1 cellular context compared by ENCODE assay signal in the genomic region with DNA sequence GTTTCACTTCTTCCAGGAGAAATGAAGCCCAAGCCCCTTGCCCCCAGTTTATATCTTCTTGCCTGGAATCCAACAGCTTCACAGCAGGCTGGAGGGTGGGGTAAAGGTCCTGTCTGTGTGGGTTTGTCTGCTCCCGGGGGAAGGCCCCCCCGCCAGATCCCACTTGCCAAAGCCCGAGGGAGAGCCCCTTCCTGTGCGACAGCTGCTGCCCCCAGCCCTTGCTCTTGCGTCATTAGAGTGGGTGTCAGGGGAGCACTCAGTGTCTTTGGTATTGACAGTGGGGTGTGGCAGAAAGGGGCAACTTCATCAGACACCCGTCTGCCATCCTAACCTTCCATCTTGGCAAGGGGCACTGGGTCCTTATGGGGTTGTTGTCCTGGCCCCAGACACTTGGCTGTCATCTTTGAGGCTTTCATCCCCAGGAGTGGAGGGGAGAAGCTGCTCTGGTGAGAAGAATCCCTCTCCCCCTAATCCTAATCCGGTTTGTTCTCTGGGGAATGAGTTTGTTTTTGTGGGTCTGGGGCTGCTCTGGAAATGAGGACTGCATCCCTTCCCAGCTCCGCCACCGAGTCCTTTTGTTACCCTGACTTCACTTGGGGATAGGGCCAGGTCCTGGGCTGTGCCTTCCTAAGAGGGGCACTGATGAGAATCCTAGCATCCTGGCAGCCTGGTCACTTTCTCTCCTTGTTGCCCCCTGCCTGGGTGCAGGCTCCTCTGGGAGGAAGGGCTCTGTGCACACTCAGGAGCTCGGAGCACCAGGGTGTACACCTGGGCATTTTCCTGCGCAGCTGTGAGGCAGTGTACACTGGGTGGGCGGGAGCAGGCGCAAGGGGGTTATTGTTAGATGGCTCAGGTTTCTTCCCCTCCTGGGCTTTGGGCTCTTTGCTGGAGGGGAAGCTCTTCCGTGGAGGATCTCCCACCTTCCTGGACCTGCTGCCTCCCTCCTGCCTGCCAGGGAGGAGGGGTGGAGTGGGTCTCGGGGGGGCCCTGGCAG.
TF ChIP-seq lines count a peak whose summit lies in the region.

No MANE protein-coding gene starts in this region.

TF ChIP-seq in HepG2, 621 proteins besides CTCF, POLR2A, EP300 and RAD21 (continues in another document):
- TF ChIP-seq CEBPB (IDR thresholded peaks at IDR 0.05; ENCODE audit: borderline replicate concordance, low read depth, low read length) = peak; percentile 33; the same call in 1 of the 2 replicates
- no peak for TF ChIP-seq TFDP2 (CRISPR knock-in tag; IDR thresholded peaks at IDR 0.05)
- TF ChIP-seq PAX8 (CRISPR knock-in tag; IDR thresholded peaks at IDR 0.05; ENCODE audit: borderline replicate concordance) = 0 out of 2 replicates have a peak, but pooled peaks have one; percentile 83
- TF ChIP-seq ZBTB40 (IDR thresholded peaks at IDR 0.05) = no peak
- TF ChIP-seq ZBTB40 (CRISPR knock-in tag; IDR thresholded peaks at IDR 0.05) = 0 out of 2 replicates have a peak, but pooled peaks have one; percentile 9
- TF ChIP-seq ZNF17 (CRISPR knock-in tag; IDR thresholded peaks at IDR 0.05) = no peak
- TF ChIP-seq, protein P1, sequence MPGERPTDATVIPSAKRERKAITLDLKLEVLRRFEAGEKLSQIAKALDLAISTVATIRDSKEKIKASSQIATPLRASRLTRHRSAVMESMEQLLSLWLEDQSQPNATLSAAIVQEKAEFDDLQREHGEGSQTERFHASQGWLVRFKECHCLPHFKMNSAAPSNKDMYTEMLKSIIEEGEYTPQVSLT (CRISPR knock-in tag; IDR thresholded peaks at IDR 0.05; ENCODE audit: borderline replicate concordance, low read depth) = no peak
- TF ChIP-seq NFRKB (IDR thresholded peaks at IDR 0.05) = no peak
- TF ChIP-seq PATZ1 (CRISPR knock-in tag; IDR thresholded peaks at IDR 0.05) = peak; percentile 77
- no peak for TF ChIP-seq STAG1 (CRISPR knock-in tag; IDR thresholded peaks at IDR 0.05)
- no peak for TF ChIP-seq HNF1B (CRISPR knock-in tag; IDR thresholded peaks at IDR 0.05)
- TF ChIP-seq ZNF543 (CRISPR knock-in tag; IDR thresholded peaks at IDR 0.05) = no peak
- no peak for TF ChIP-seq FOSL2 (CRISPR knock-in tag; IDR thresholded peaks at IDR 0.05)
- no peak for TF ChIP-seq ZNF337 (CRISPR knock-in tag; IDR thresholded peaks at IDR 0.05; ENCODE audit: borderline replicate concordance, low read depth)
- no peak for TF ChIP-seq ZNF431 (CRISPR knock-in tag; IDR thresholded peaks at IDR 0.05; ENCODE audit: borderline replicate concordance, low read depth)
- no peak for TF ChIP-seq ELF1 (CRISPR knock-in tag; IDR thresholded peaks at IDR 0.05)
- no peak for TF ChIP-seq ZNF879 (CRISPR knock-in tag; IDR thresholded peaks at IDR 0.05)
- no peak for TF ChIP-seq U2AF1 (optimal IDR thresholded peaks at IDR 0.05; ENCODE audit: low read depth, low read length)
- TF ChIP-seq, protein P2, sequence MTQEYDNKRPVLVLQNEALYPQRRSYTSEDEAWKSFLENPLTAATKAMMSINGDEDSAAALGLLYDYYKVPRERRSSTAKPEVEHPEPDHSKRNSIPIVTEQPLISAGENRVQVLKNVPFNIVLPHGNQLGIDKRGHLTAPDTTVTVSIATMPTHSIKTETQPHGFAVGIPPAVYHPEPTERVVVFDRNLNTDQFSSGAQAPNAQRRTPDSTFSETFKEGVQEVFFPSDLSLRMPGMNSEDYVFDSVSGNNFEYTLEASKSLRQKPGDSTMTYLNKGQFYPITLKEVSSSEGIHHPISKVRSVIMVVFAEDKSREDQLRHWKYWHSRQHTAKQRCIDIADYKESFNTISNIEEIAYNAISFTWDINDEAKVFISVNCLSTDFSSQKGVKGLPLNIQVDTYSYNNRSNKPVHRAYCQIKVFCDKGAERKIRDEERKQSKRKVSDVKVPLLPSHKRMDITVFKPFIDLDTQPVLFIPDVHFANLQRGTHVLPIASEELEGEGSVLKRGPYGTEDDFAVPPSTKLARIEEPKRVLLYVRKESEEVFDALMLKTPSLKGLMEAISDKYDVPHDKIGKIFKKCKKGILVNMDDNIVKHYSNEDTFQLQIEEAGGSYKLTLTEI (CRISPR knock-in tag; conservative IDR thresholded peaks at IDR 0.05) = no peak
- no peak for TF ChIP-seq ZNF766 (CRISPR knock-in tag; IDR thresholded peaks at IDR 0.05; ENCODE audit: borderline replicate concordance)
- 0 out of 2 replicates have a peak, but pooled peaks have one; percentile 9 for TF ChIP-seq ZSCAN21 (CRISPR knock-in tag; IDR thresholded peaks at IDR 0.05; ENCODE audit: borderline replicate concordance)
- no peak for TF ChIP-seq BORCS8-MEF2B (CRISPR knock-in tag; IDR thresholded peaks at IDR 0.05)
- peak; percentile 79 for TF ChIP-seq ZNF263 (CRISPR knock-in tag; IDR thresholded peaks at IDR 0.05)
- TF ChIP-seq SRY (CRISPR knock-in tag; IDR thresholded peaks at IDR 0.05) = 0 out of 2 replicates have a peak, but pooled peaks have one; percentile 16
- no peak for TF ChIP-seq RNF2 (conservative IDR thresholded peaks at IDR 0.05; ENCODE audit: low read depth)
- TF ChIP-seq SRSF9 (IDR thresholded peaks at IDR 0.05; ENCODE audit: borderline replicate concordance, insufficient read depth, low read depth, low read length, poor library complexity, severe bottlenecking) = no peak
- peak; percentile 25; the same call in 1 of the 2 replicates for TF ChIP-seq SAP130 (CRISPR knock-in tag; IDR thresholded peaks at IDR 0.05; ENCODE audit: low read depth)
- no peak for TF ChIP-seq HOXA9 (CRISPR knock-in tag; IDR thresholded peaks at IDR 0.05; ENCODE audit: borderline replicate concordance)
- TF ChIP-seq CAMTA2 (CRISPR knock-in tag; IDR thresholded peaks at IDR 0.05; ENCODE audit: borderline replicate concordance) = no peak
- 0 out of 2 replicates have a peak, but pooled peaks have one; percentile 14 for TF ChIP-seq ZBTB38 (CRISPR knock-in tag; IDR thresholded peaks at IDR 0.05)
- TF ChIP-seq, protein P3, sequence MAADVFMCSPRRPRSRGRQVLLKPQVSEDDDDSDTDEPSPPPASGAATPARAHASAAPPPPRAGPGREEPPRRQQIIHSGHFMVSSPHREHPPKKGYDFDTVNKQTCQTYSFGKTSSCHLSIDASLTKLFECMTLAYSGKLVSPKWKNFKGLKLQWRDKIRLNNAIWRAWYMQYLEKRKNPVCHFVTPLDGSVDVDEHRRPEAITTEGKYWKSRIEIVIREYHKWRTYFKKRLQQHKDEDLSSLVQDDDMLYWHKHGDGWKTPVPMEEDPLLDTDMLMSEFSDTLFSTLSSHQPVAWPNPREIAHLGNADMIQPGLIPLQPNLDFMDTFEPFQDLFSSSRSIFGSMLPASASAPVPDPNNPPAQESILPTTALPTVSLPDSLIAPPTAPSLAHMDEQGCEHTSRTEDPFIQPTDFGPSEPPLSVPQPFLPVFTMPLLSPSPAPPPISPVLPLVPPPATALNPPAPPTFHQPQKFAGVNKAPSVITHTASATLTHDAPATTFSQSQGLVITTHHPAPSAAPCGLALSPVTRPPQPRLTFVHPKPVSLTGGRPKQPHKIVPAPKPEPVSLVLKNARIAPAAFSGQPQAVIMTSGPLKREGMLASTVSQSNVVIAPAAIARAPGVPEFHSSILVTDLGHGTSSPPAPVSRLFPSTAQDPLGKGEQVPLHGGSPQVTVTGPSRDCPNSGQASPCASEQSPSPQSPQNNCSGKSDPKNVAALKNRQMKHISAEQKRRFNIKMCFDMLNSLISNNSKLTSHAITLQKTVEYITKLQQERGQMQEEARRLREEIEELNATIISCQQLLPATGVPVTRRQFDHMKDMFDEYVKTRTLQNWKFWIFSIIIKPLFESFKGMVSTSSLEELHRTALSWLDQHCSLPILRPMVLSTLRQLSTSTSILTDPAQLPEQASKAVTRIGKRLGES (CRISPR knock-in tag; IDR thresholded peaks at IDR 0.05; ENCODE audit: borderline replicate concordance) = no peak
- TF ChIP-seq ZNF224 (CRISPR knock-in tag; IDR thresholded peaks at IDR 0.05) = 0 out of 2 replicates have a peak, but pooled peaks have one; percentile 35
- TF ChIP-seq ZNF3 (CRISPR knock-in tag; IDR thresholded peaks at IDR 0.05) = no peak
- no peak for TF ChIP-seq MEIS2 (CRISPR knock-in tag; IDR thresholded peaks at IDR 0.05)
- TF ChIP-seq ZNF382 (CRISPR knock-in tag; IDR thresholded peaks at IDR 0.05; ENCODE audit: borderline replicate concordance) = no peak
